ENCODE assay signal across 24 cellular contexts in genomic region chr11:34201130-34201529, GRCh38.
"Had no signal": no experiment of that assay in that cellular context is flagged by ENCODE, and none has a peak within 500 bp of the region (broad histone marks: within the 10 kb centered on the region; RNA-seq: fewer than 3 reads in every experiment).

No MANE protein-coding gene starts in this region.

- H3K27ac ChIP-seq: left lung, lower lobe of right lung, neural progenitor cell, neutrophil, right atrium auricular region, right lobe of liver, tibial nerve had no signal

- H3K27me3 ChIP-seq: left lung, neural progenitor cell, right atrium auricular region, right lobe of liver, tibial nerve, uterus had no signal

- H3K9me3 ChIP-seq: left lung, lower lobe of right lung, neutrophil, right atrium auricular region, right lobe of liver, tibial nerve, uterus had no signal

- DNase-seq: kidney glomerular epithelial cell; left cardiac atrium; left lung; lower lobe of right lung; mammary epithelial cell; mesenchymal stem cell; naive thymus-derived CD8-positive, alpha-beta T cell; nephron progenitor cell; occipital lobe; right lobe of liver; stimulated activated CD4-positive, alpha-beta T cell treated with anti-CD3 and anti-CD28 coated beads, Interleukin-1b, Interleukin-23, amount 100 ng/mL, for 48 hours; stimulated activated CD4-positive, alpha-beta T cell treated with anti-CD3 and anti-CD28 coated beads, Interleukin-2, amount 100 ng/mL, for 48 hours; stimulated activated CD4-positive, alpha-beta T cell treated with anti-CD3 and anti-CD28 coated beads, Interleukin-4, amount 100 ng/mL, for 4 hours; stimulated activated CD8-positive, alpha-beta memory T cell treated with anti-CD3 and anti-CD28 coated beads, Interleukin-4, amount 100 ng/mL, for 48 hours; stimulated activated naive CD4-positive, alpha-beta T cell treated with Interleukin-2 at 50 U/mL for 16 hours; stimulated activated naive CD8-positive, alpha-beta T cell treated with anti-CD3 and anti-CD28 coated beads, Interleukin-15, amount 100 ng/mL, for 72 hours; substantia nigra; uterus had no signal

- H3K4me1 ChIP-seq: left lung, lower lobe of right lung, right atrium auricular region, right lobe of liver, tibial nerve, uterus had no signal

- ATAC-seq: left cardiac atrium; left lung; lower lobe of right lung; naive thymus-derived CD8-positive, alpha-beta T cell; right lobe of liver; stimulated activated memory B cell treated with anti-CD40 and anti-IgM and Interleukin-4, amounts not matched to agents 10 μg/mL and 1 μg/mL and 100 μg/mL, for 72 hours; stimulated activated naive CD8-positive, alpha-beta T cell treated with anti-CD3 and anti-CD28 coated beads, Interleukin-15, amount 100 ng/mL, for 72 hours had no signal

- H3K4me3 ChIP-seq: left lung, lower lobe of right lung, neural progenitor cell, right atrium auricular region, right lobe of liver, smooth muscle cell, tibial nerve, uterus had no signal

- H3K36me3 ChIP-seq: left lung, lower lobe of right lung, neural progenitor cell, uterus had no signal
